Comparison of ENCODE assay signal across 18 cellular contexts in genomic region chr4:5712931-5713330, GRCh38. TPM values are rescaled to one million over a fixed set of nuclear protein-coding genes. Genes with fewer than 3 reads are reported as not detected.
A peak's percentile ranks its signal among the peaks of the same experiment; 100 is the strongest.
DNase-seq lines count a peak whose midpoint lies in the region; ATAC-seq and TF ChIP-seq lines count a peak whose summit lies in the region.
"Had no signal": no experiment of that assay in that cellular context is flagged by ENCODE, and none has a peak within 500 bp of the region (broad histone marks: within the 10 kb centered on the region; RNA-seq: fewer than 3 reads in every experiment).

No MANE protein-coding gene starts in this region.

- CTCF ChIA-PET in activated CD4-positive, alpha-beta memory T cell treated with anti-CD3 and anti-CD28 coated beads, Interleukin-2, amount 10 ng/mL, durations not matched to agents 7 days and 5 days (lab: Charles Lee), result no interaction called here
- CTCF ChIA-PET in activated CD4-positive, alpha-beta memory T cell treated with anti-CD3 and anti-CD28 coated beads for 36 hours (lab: Charles Lee), result no interaction called here

- H3K27ac ChIP-seq in foreskin keratinocyte, result peak overlapping the region; percentile 96
- H3K27ac ChIP-seq in smooth muscle cell (ENCODE audit: low read depth), result peak overlapping the region; percentile 89
- no peak overlapping the region for H3K27ac ChIP-seq in right cardiac atrium (ENCODE audit: low read length)
- H3K27ac ChIP-seq in heart left ventricle, result no peak overlapping the region
- H3K27ac ChIP-seq: heart right ventricle, left lung, sigmoid colon had no signal

- H3K4me1 ChIP-seq in foreskin keratinocyte (peaks cover 16% of the 10 kb centered on the region), smooth muscle cell (ENCODE audit: low read depth) (peaks cover 14% of the 10 kb centered on the region), right cardiac atrium (ENCODE audit: control insufficient read depth, insufficient read depth, low read length) (no peaks in the 10 kb centered on the region), heart left ventricle (peaks cover 0 to 33% (median 11%) of the 10 kb centered on the region in 12 donors)

- H3K27me3 ChIP-seq in foreskin keratinocyte, result no peaks in the 10 kb centered on the region
- H3K27me3 ChIP-seq in smooth muscle cell (ENCODE audit: low read depth), result no peaks in the 10 kb centered on the region
- H3K27me3 ChIP-seq in right cardiac atrium (ENCODE audit: control insufficient read depth, insufficient read depth), result no peaks in the 10 kb centered on the region
- H3K27me3 ChIP-seq in heart left ventricle, result peaks cover 0 to 33% (median 6%) of the 10 kb centered on the region in 9 donors
- H3K27me3 ChIP-seq: sigmoid colon had no signal

- peaks cover 25% of the 10 kb centered on the region for H3K27me3 Mint-ChIP-seq in activated CD4-positive, alpha-beta memory T cell treated with anti-CD3 and anti-CD28 coated beads, Interleukin-2, amount 10 ng/mL, durations not matched to agents 7 days and 5 days
- peaks cover 27% of the 10 kb centered on the region for H3K27me3 Mint-ChIP-seq in activated CD4-positive, alpha-beta memory T cell treated with anti-CD3 and anti-CD28 coated beads for 36 hours
- peaks cover 28% of the 10 kb centered on the region for H3K27me3 Mint-ChIP-seq in activated T-helper 17 cell treated with anti-CD3 and anti-CD28 coated beads, Interleukin-2, amount 50 U/mL, for 72 hours

- H3F3A ChIP-seq in smooth muscle cell (ENCODE audit: low read depth), result peaks cover 18% of the 10 kb centered on the region

- no peak for DNase-seq in activated CD4-positive, alpha-beta memory T cell treated with anti-CD3 and anti-CD28 coated beads, Interleukin-2, amount 10 ng/mL, durations not matched to agents 7 days and 5 days
- no peak for DNase-seq in activated CD4-positive, alpha-beta memory T cell treated with anti-CD3 and anti-CD28 coated beads for 36 hours
- DNase-seq in foreskin keratinocyte (no peak), smooth muscle cell (lab: John Stamatoyannopoulos, UW; ENCODE audit: unreplicated experiment) (no peak), right cardiac atrium (no peak), heart left ventricle (no peak)
- DNase-seq: 8988T; activated B cell treated with CpG ODN at 0.5 μM for 24 hours; activated CD8-positive, alpha-beta memory T cell treated with anti-CD3 and anti-CD28 coated beads, Interleukin-2, amount 10 ng/mL, durations not matched to agents 7 days and 5 days; caudate nucleus; heart right ventricle; left lung; NCI-H1417; sigmoid colon; stimulated activated naive B cell treated with anti-CD40 and anti-IgM and Interleukin-4, amounts not matched to agents 10 μg/mL and 1 μg/mL and 100 μg/mL, for 72 hours had no signal

- no peak overlapping the region for H2AFZ ChIP-seq in smooth muscle cell (ENCODE audit: low read depth)

- peaks cover 14% of the 10 kb centered on the region for H3K4me1 Mint-ChIP-seq in activated CD4-positive, alpha-beta memory T cell treated with anti-CD3 and anti-CD28 coated beads, Interleukin-2, amount 10 ng/mL, durations not matched to agents 7 days and 5 days
- H3K4me1 Mint-ChIP-seq in activated CD4-positive, alpha-beta memory T cell treated with anti-CD3 and anti-CD28 coated beads for 36 hours (ENCODE audit: low read depth), result peaks cover 13% of the 10 kb centered on the region
- peaks cover 6% of the 10 kb centered on the region for H3K4me1 Mint-ChIP-seq in activated T-helper 17 cell treated with anti-CD3 and anti-CD28 coated beads, Interleukin-2, amount 50 U/mL, for 72 hours

- H3K4me3 ChIP-seq in smooth muscle cell, result no peak overlapping the region
- H3K4me3 ChIP-seq in right cardiac atrium (ENCODE audit: low read length), result no peak overlapping the region
- H3K4me3 ChIP-seq in heart left ventricle, result no peak overlapping the region

- H3K27ac Mint-ChIP-seq in activated CD4-positive, alpha-beta memory T cell treated with anti-CD3 and anti-CD28 coated beads, Interleukin-2, amount 10 ng/mL, durations not matched to agents 7 days and 5 days, result no peak overlapping the region
- no peak overlapping the region for H3K27ac Mint-ChIP-seq in activated CD4-positive, alpha-beta memory T cell treated with anti-CD3 and anti-CD28 coated beads for 36 hours
- peak overlapping the region; percentile 0 for H3K27ac Mint-ChIP-seq in activated T-helper 17 cell treated with anti-CD3 and anti-CD28 coated beads, Interleukin-2, amount 50 U/mL, for 72 hours
- H3K27ac Mint-ChIP-seq: activated B cell treated with CpG ODN at 0.5 μM for 24 hours; activated CD8-positive, alpha-beta memory T cell treated with anti-CD3 and anti-CD28 coated beads, Interleukin-2, amount 10 ng/mL, durations not matched to agents 7 days and 5 days; stimulated activated naive B cell treated with anti-CD40 and anti-IgM and Interleukin-4, amounts not matched to agents 10 μg/mL and 1 μg/mL and 100 μg/mL, for 72 hours had no signal

- 68% methylated on average over 3 of the region's 3 CpGs for WGBS in smooth muscle cell (ENCODE audit: low lambda C conversion rate)
- WGBS in right cardiac atrium, result 94% methylated on average over 3 of the region's 3 CpGs
- WGBS in heart left ventricle, 4 donors, result 83 to 97% (median 94%) methylated on average over 3 of the region's 3 CpGs

- POLR2A ChIA-PET in activated CD4-positive, alpha-beta memory T cell treated with anti-CD3 and anti-CD28 coated beads, Interleukin-2, amount 10 ng/mL, durations not matched to agents 7 days and 5 days (lab: Charles Lee), result no interaction called here
- POLR2A ChIA-PET in activated CD4-positive, alpha-beta memory T cell treated with anti-CD3 and anti-CD28 coated beads for 36 hours (lab: Charles Lee), result interaction anchor here (0.6 kb wide), 1 partner anchor 36 kb away, joined by 4 read pairs; no protein-coding TSS in a partner anchor

- TF ChIP-seq POLR2A in heart left ventricle (IDR thresholded peaks at IDR 0.05), result no peak

- peaks cover 43% of the 10 kb centered on the region for H4K20me1 ChIP-seq in smooth muscle cell (ENCODE audit: low read depth)

- peak; percentile 15 for ATAC-seq in activated T-helper 17 cell treated with anti-CD3 and anti-CD28 coated beads, Interleukin-2, amount 50 U/mL, for 72 hours (replicated peaks)
- peak; percentile 7 for ATAC-seq in foreskin keratinocyte
- no peak for ATAC-seq in right cardiac atrium
- no peak for ATAC-seq in HG03378 (IDR thresholded peaks at IDR 0.05; ENCODE audit: unreplicated experiment)
- ATAC-seq in heart left ventricle, result no peak
- ATAC-seq: activated CD8-positive, alpha-beta memory T cell treated with anti-CD3 and anti-CD28 coated beads, Interleukin-2, amount 10 ng/mL, durations not matched to agents 7 days and 5 days; heart right ventricle; left lung; stimulated activated naive B cell treated with anti-CD40 and anti-IgM and Interleukin-4, amounts not matched to agents 10 μg/mL and 1 μg/mL and 100 μg/mL, for 72 hours had no signal

- peaks cover 6% of the 10 kb centered on the region for H3K9me3 ChIP-seq in smooth muscle cell (replicated peaks; ENCODE audit: low read depth)
- no peaks in the 10 kb centered on the region for H3K9me3 ChIP-seq in right cardiac atrium (ENCODE audit: control insufficient read depth, low read length)
- H3K9me3 ChIP-seq in heart left ventricle, result peaks cover 0 to 20% (median 7%) of the 10 kb centered on the region in 12 donors
- H3K9me3 ChIP-seq: sigmoid colon had no signal

- peaks cover 63% of the 10 kb centered on the region for H3K79me2 ChIP-seq in smooth muscle cell (ENCODE audit: low read depth)

- peaks cover 8% of the 10 kb centered on the region for H3K36me3 Mint-ChIP-seq in activated CD4-positive, alpha-beta memory T cell treated with anti-CD3 and anti-CD28 coated beads, Interleukin-2, amount 10 ng/mL, durations not matched to agents 7 days and 5 days (ENCODE audit: low read depth)
- H3K36me3 Mint-ChIP-seq in activated CD4-positive, alpha-beta memory T cell treated with anti-CD3 and anti-CD28 coated beads for 36 hours, result peaks cover 4% of the 10 kb centered on the region
- H3K36me3 Mint-ChIP-seq in activated T-helper 17 cell treated with anti-CD3 and anti-CD28 coated beads, Interleukin-2, amount 50 U/mL, for 72 hours (ENCODE audit: low read depth), result no peaks in the 10 kb centered on the region

- peak overlapping the region; percentile 30 for H3K4me2 ChIP-seq in smooth muscle cell

- H3K9me3 Mint-ChIP-seq in activated CD4-positive, alpha-beta memory T cell treated with anti-CD3 and anti-CD28 coated beads, Interleukin-2, amount 10 ng/mL, durations not matched to agents 7 days and 5 days, result peaks cover 5% of the 10 kb centered on the region
- H3K9me3 Mint-ChIP-seq in activated CD4-positive, alpha-beta memory T cell treated with anti-CD3 and anti-CD28 coated beads for 36 hours, result peaks cover 27% of the 10 kb centered on the region
- peaks cover 22% of the 10 kb centered on the region for H3K9me3 Mint-ChIP-seq in activated T-helper 17 cell treated with anti-CD3 and anti-CD28 coated beads, Interleukin-2, amount 50 U/mL, for 72 hours

- peak overlapping the region; percentile 23 for H3K4me3 Mint-ChIP-seq in activated CD4-positive, alpha-beta memory T cell treated with anti-CD3 and anti-CD28 coated beads, Interleukin-2, amount 10 ng/mL, durations not matched to agents 7 days and 5 days
- no peak overlapping the region for H3K4me3 Mint-ChIP-seq in activated CD4-positive, alpha-beta memory T cell treated with anti-CD3 and anti-CD28 coated beads for 36 hours
- H3K4me3 Mint-ChIP-seq in activated T-helper 17 cell treated with anti-CD3 and anti-CD28 coated beads, Interleukin-2, amount 50 U/mL, for 72 hours, result peak overlapping the region; percentile 77
- H3K4me3 Mint-ChIP-seq: activated B cell treated with CpG ODN at 0.5 μM for 24 hours; stimulated activated naive B cell treated with anti-CD40 and anti-IgM and Interleukin-4, amounts not matched to agents 10 μg/mL and 1 μg/mL and 100 μg/mL, for 72 hours had no signal

- H3K9ac ChIP-seq in smooth muscle cell (ENCODE audit: low read depth), result no peak overlapping the region

- TF ChIP-seq CTCF in foreskin keratinocyte (conservative IDR thresholded peaks at IDR 0.05), result no peak
- no peak for TF ChIP-seq CTCF in smooth muscle cell (IDR thresholded peaks at IDR 0.05; ENCODE audit: borderline replicate concordance, insufficient read depth, poor library complexity, severe bottlenecking)
- TF ChIP-seq CTCF in heart left ventricle (IDR thresholded peaks at IDR 0.05), result no peak

- peaks cover 5% of the 10 kb centered on the region for H3K36me3 ChIP-seq in smooth muscle cell (ENCODE audit: low read depth)
- peaks cover 0 to 8% (median 0%) of the 10 kb centered on the region in 9 donors for H3K36me3 ChIP-seq in heart left ventricle
- H3K36me3 ChIP-seq: heart right ventricle, left lung, sigmoid colon had no signal

- intact Hi-C loops in activated CD4-positive, alpha-beta memory T cell treated with anti-CD3 and anti-CD28 coated beads for 36 hours (cut with micrococcal nuclease), result loop anchor here (1.0 kb wide), 1 partner anchor 46 kb away; no protein-coding TSS in a partner anchor
- intact Hi-C loops in right cardiac atrium (cut with DNase I) (no loop called here), heart left ventricle (cut with DNase I) (no loop called here)

RNA-seq across cellular contexts. Expression of gene EVC, which starts 1.9 kb away (rescaled TPM):
- total RNA-seq in activated CD4-positive, alpha-beta memory T cell treated with anti-CD3 and anti-CD28 coated beads, Interleukin-2, amount 10 ng/mL, durations not matched to agents 7 days and 5 days, result 1 to 10 TPM; 3.2 to 4.7 TPM
- total RNA-seq in activated CD4-positive, alpha-beta memory T cell treated with anti-CD3 and anti-CD28 coated beads for 36 hours, result 1 to 10 TPM; 1.7 to 3.1 TPM
- 10 to 100 TPM in 1 of 2 donors, 1 to 10 TPM in 1; 7.8 to 10.5 TPM for total RNA-seq in activated T-helper 17 cell treated with anti-CD3 and anti-CD28 coated beads, Interleukin-2, amount 50 U/mL, for 72 hours
- 26.3 and 33.4 TPM in 2 replicates for total RNA-seq in foreskin keratinocyte
- 5.5 and 6.0 TPM in 2 replicates for polyA plus RNA-seq in foreskin keratinocyte
- total RNA-seq in smooth muscle cell, result 11.5 and 15.5 TPM in 2 replicates
- polyA plus RNA-seq in smooth muscle cell, result 6.7 and 7.5 TPM in 2 replicates
- 10 to 100 TPM; 11.3 to 14.0 (median 12.8) TPM for total RNA-seq in right cardiac atrium
- polyA plus RNA-seq in right cardiac atrium, result 5.8 TPM
- total RNA-seq in heart left ventricle, result 10 to 100 TPM in 1 of 9 donors, 1 to 10 TPM in 8; 3.1 to 11.3 (median 4.2) TPM
- 1 to 10 TPM; 2.4 to 2.6 TPM for polyA plus RNA-seq in heart left ventricle
- total RNA-seq: OCI-LY7 had no signal

RNA-seq across cellular contexts. Expression of gene EVC2, which starts 4.6 kb away (rescaled TPM):
- 1 to 10 TPM; 2.2 TPM for total RNA-seq in activated CD4-positive, alpha-beta memory T cell treated with anti-CD3 and anti-CD28 coated beads, Interleukin-2, amount 10 ng/mL, durations not matched to agents 7 days and 5 days
- 1 to 10 TPM; 1.7 to 1.8 TPM for total RNA-seq in activated CD4-positive, alpha-beta memory T cell treated with anti-CD3 and anti-CD28 coated beads for 36 hours
- total RNA-seq in activated T-helper 17 cell treated with anti-CD3 and anti-CD28 coated beads, Interleukin-2, amount 50 U/mL, for 72 hours, result 1 to 10 TPM; 4.0 to 6.2 TPM
- total RNA-seq in foreskin keratinocyte, result 7.5 TPM in 2 replicates
- polyA plus RNA-seq in foreskin keratinocyte, result 2.7 and 3.1 TPM in 2 replicates
- total RNA-seq in smooth muscle cell, result 7.9 and 8.5 TPM in 2 replicates
- polyA plus RNA-seq in smooth muscle cell, result 6.2 and 6.9 TPM in 2 replicates
- total RNA-seq in right cardiac atrium, result 1 to 10 TPM; 2.7 to 3.5 (median 3.2) TPM
- 2.0 TPM for polyA plus RNA-seq in right cardiac atrium
- total RNA-seq in heart left ventricle, result 1 to 10 TPM in 4 of 9 donors, under 1 TPM in 5; 0.46 to 3.1 (median 0.99) TPM
- under 1 TPM; 0.89 to 0.95 TPM for polyA plus RNA-seq in heart left ventricle

Comparison
In these comparisons a context has a peak if more than half of its experiments do, and no peak if none do; other contexts are left out.
1. ATAC-seq: peak in activated T-helper 17 cell treated with anti-CD3 and anti-CD28 coated beads, Interleukin-2, amount 50 U/mL, for 72 hours (single experiment) and foreskin keratinocyte (single experiment); none in right cardiac atrium (0 of 2), HG03378 (single experiment) and heart left ventricle (0 of 4).
2. H3K27ac ChIP-seq: peak in foreskin keratinocyte (single experiment) and smooth muscle cell (single experiment); none in right cardiac atrium (single experiment) and heart left ventricle (0 of 12).